ENCODE assay signal across 2 cellular contexts in genomic region chr5:95837492-95837891, GRCh38.
TF ChIP-seq lines count a peak whose summit lies in the region.

No MANE protein-coding gene starts in this region.

TF ChIP-seq in HEK293, 187 proteins besides CTCF, POLR2A, EP300 and RAD21:
- peak; percentile 63 for TF ChIP-seq EGR2 (tag by site-specific recombination; IDR thresholded peaks at IDR 0.05; ENCODE audit: low read depth)
- TF ChIP-seq ZFHX2 (tag by site-specific recombination; conservative IDR thresholded peaks at IDR 0.05): peak; percentile 61
- TF ChIP-seq PRDM6 (tag by site-specific recombination; IDR thresholded peaks at IDR 0.05): no peak
- no peak for TF ChIP-seq ZNF843 (tag by site-specific recombination; IDR thresholded peaks at IDR 0.05)

TF ChIP-seq in SK-N-SH, 30 proteins besides CTCF, POLR2A, EP300 and RAD21:
- TF ChIP-seq NFIC (IDR thresholded peaks at IDR 0.05; ENCODE audit: borderline replicate concordance) (no peak), CHD2 (IDR thresholded peaks at IDR 0.05; ENCODE audit: low read length, partially characterized antibody) (no peak), TCF12 (IDR thresholded peaks at IDR 0.05) (no peak), MXI1 (IDR thresholded peaks at IDR 0.05; ENCODE audit: low read depth, low read length) (no peak), FOXM1 (IDR thresholded peaks at IDR 0.05; ENCODE audit: low read depth) (no peak), GABPA (IDR thresholded peaks at IDR 0.05; ENCODE audit: low read depth) (no peak)
- TF ChIP-seq, protein P1, sequence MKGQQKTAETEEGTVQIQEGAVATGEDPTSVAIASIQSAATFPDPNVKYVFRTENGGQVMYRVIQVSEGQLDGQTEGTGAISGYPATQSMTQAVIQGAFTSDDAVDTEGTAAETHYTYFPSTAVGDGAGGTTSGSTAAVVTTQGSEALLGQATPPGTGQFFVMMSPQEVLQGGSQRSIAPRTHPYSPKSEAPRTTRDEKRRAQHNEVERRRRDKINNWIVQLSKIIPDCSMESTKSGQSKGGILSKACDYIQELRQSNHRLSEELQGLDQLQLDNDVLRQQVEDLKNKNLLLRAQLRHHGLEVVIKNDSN (IDR thresholded peaks at IDR 0.05; ENCODE audit: borderline replicate concordance, low read depth): no peak
